ENCODE assay signal across 28 cellular contexts in the genomic region with DNA sequence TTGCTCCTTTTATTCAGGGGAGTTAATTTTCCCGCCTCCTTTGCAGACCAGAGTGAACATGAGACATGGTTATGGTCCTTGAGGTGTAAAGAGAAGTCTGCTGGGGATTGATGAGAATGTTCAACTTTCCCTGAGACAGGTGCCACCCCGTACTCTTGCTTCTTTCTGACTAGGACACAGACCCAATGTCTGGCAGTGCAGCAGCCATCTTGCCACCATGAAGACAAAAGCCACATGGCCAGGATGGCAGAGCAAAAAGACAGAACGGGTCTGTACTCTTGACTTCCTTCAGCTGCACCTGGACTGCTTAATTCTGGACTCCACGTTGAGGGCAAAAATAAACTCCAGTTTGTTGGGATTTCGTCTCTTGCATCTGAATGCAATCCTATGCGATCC. TPM values are rescaled to one million over a fixed set of nuclear protein-coding genes. Genes with fewer than 3 reads are reported as not detected.
DNase-seq lines count a peak whose midpoint lies in the region; ATAC-seq, FAIRE-seq and TF ChIP-seq lines count a peak whose summit lies in the region.
"Had no signal": no experiment of that assay in that cellular context is flagged by ENCODE, and none has a peak within 500 bp of the region (broad histone marks: within the 10 kb centered on the region; RNA-seq: fewer than 3 reads in every experiment).

No MANE protein-coding gene starts in this region.

- no peak for TF ChIP-seq RAD21 in H1 (IDR thresholded peaks at IDR 0.05 in 1 of 2, conservative IDR thresholded peaks at IDR 0.05 in 1 of 2; ENCODE audit: low read depth in 2 of 2, low read length in 2 of 2)

- no peak overlapping the region for H3K4me3 Mint-ChIP-seq in type B pancreatic cell
- H3K4me3 Mint-ChIP-seq: CD14-positive monocyte had no signal

- no peaks in the 10 kb centered on the region for H3K9me3 Mint-ChIP-seq in type B pancreatic cell

- no peak overlapping the region for H4K5ac ChIP-seq in H1 (ENCODE audit: insufficient read length, low read depth, low read length)

- no TSS peak for BruUV-seq in OCI-LY7 (replicated peaks; lab: Mats Ljungman, UMichigan)

- no peaks in the 10 kb centered on the region for H3K9me3 ChIP-seq in OCI-LY7 (ENCODE audit: low read length)
- H3K9me3 ChIP-seq in H1 (ENCODE audit: insufficient read depth in 2 of 2, low read depth in 1 of 2, low read length in 1 of 2) = no peaks in the 10 kb centered on the region
- H3K9me3 ChIP-seq: A549, Peyer's patch, SK-N-SH had no signal

- H3K18ac ChIP-seq in H1 (ENCODE audit: extremely low read depth, low read length) = no peak overlapping the region

- no peaks in the 10 kb centered on the region for H3K79me2 ChIP-seq in OCI-LY7 (ENCODE audit: insufficient read depth, low read depth, low read length)
- H3K79me2 ChIP-seq in H1 (ENCODE audit: control insufficient read depth in 1 of 2, insufficient read depth in 2 of 2, low read length in 2 of 2) = no peaks in the 10 kb centered on the region

- 87% methylated on average over 6 of the region's 6 CpGs; no CpG with 5 or more reads in 1 of the 2 experiments for WGBS in H1 (ENCODE audit: extremely low coverage in 1 of 2, insufficient coverage in 1 of 2, insufficient read length in 1 of 2, insufficient replicate concordance in 2 of 2, low coverage in 1 of 2, low lambda C conversion rate in 2 of 2, missing lambda C conversion rate in 1 of 2), 2 experiments

- H3K4me1 ChIP-seq in OCI-LY7 (ENCODE audit: insufficient read depth, low read length, poor library complexity, severe bottlenecking) (peaks cover 50% of the 10 kb centered on the region), H1 (replicated peaks in 1 of 4; ENCODE audit: control insufficient read depth in 3 of 4, insufficient read depth in 4 of 4, low read length in 3 of 4) (no peaks in the 10 kb centered on the region; a peak in 2 of 7 replicates)
- H3K4me1 ChIP-seq: A549 had no signal

- no peak overlapping the region for H3K56ac ChIP-seq in H1 (replicated peaks; ENCODE audit: insufficient read length, low read depth, low read length)

- peaks cover 0 to 8% (median 3%) of the 10 kb centered on the region in 4 experiments; a peak in 4 of 7 replicates for H3K27me3 ChIP-seq in H1 (replicated peaks in 1 of 4; ENCODE audit: control insufficient read depth in 3 of 4, extremely low read depth in 1 of 4, insufficient read depth in 3 of 4, low read length in 3 of 4)
- H3K27me3 ChIP-seq: Peyer's patch had no signal

- intact Hi-C loops in OCI-LY7 (cut with micrococcal nuclease; ENCODE audit: unreplicated experiment) (loop anchor here (5.0 kb wide), 2 partner anchors 37 to 238 kb away; no protein-coding TSS in a partner anchor), Right ventricle myocardium superior (cut with DNase I) (no loop called here)

- peak; percentile 13 for DNase-seq in OCI-LY7 (ENCODE audit: low spot score)
- no peak for DNase-seq in H1 (ENCODE audit: low read depth in 1 of 2, low spot score in 2 of 2)
- peak; percentile 34 for DNase-seq in type B pancreatic cell (ENCODE audit: extremely low spot score, unreplicated experiment)
- DNase-seq in COLO829 (ENCODE audit: low spot score) = no peak
- no peak for DNase-seq in Right ventricle myocardium superior
- DNase-seq: Calu3; CD8-positive, alpha-beta memory T cell; GF-D8; GM23248; HCEC 1CT; IMR-90; MM.1S; NCI-H1048; NCI-H1417 treated with DMSO at 0.1 percent for 48 hours; NCI-H1694 treated with DMSO at 0.1 percent for 48 hours; NCI-H2081 treated with DMSO at 0.1 percent for 48 hours; NCI-H226; NCI-H510A; SIG-M5; SK-N-SH; SW 1271 had no signal

- TF ChIP-seq CTCF in C4-2B (conservative IDR thresholded peaks at IDR 0.05) (no peak), OCI-LY7 (conservative IDR thresholded peaks at IDR 0.05; ENCODE audit: low read length) (no peak), H1 (IDR thresholded peaks at IDR 0.05; ENCODE audit: control extremely low read depth in 1 of 3, insufficient read depth in 1 of 3, low read depth in 1 of 3, low read length in 3 of 3) (no peak), type B pancreatic cell (conservative IDR thresholded peaks at IDR 0.05) (no peak)

- POLR2A ChIA-PET in OCI-LY7 (lab: Charles Lee) (interaction anchor here (0.6 to 0.7 kb wide), 3 partner anchors 232 to 1184 kb away, joined by 3 to 4 read pairs (median 4); no protein-coding TSS in a partner anchor), H1 (lab: Charles Lee; ENCODE audit: partially characterized antibody) (interaction anchor here (1.2 kb wide), 1 partner anchor 17 kb away, joined by 3 read pairs; no protein-coding TSS in a partner anchor)

- no peak for TF ChIP-seq POLR2A in H1 (IDR thresholded peaks at IDR 0.05; ENCODE audit: control extremely low read depth in 1 of 2, low read depth in 2 of 2, low read length in 2 of 2)

- no peak overlapping the region for H3K9ac ChIP-seq in H1 (replicated peaks in 1 of 4; ENCODE audit: extremely low read depth in 1 of 4, low read depth in 3 of 4, low read length in 3 of 4)
- H3K9ac ChIP-seq: GM23248, KMS-11, SK-N-SH had no signal

- no peak overlapping the region for H2BK20ac ChIP-seq in H1 (ENCODE audit: low read length)

- CTCF ChIA-PET in OCI-LY7 (lab: Charles Lee; ENCODE audit: unreplicated experiment) = no interaction called here
- CTCF ChIA-PET in H1 (lab: Charles Lee; ENCODE audit: partially characterized antibody) = interaction anchor here (0.6 to 50.4 kb wide), 4 partner anchors 27 to 219 kb away, joined by 3 to 984 read pairs (median 4); no protein-coding TSS in a partner anchor

- no peaks in the 10 kb centered on the region for H3K4me1 Mint-ChIP-seq in type B pancreatic cell (ENCODE audit: unreplicated experiment)
- H3K4me1 Mint-ChIP-seq: CD14-positive monocyte; CD8-positive, alpha-beta memory T cell had no signal

- H2AFZ ChIP-seq in OCI-LY7 (ENCODE audit: low read length) = peak overlapping the region; percentile 66
- no peak overlapping the region for H2AFZ ChIP-seq in H1 (ENCODE audit: low read length)
- H2AFZ ChIP-seq: GM23248 had no signal

- H3K4ac ChIP-seq in H1 (replicated peaks; ENCODE audit: insufficient read length, low read depth, low read length) = no peak overlapping the region

- H3K27ac Mint-ChIP-seq in type B pancreatic cell = peak overlapping the region; percentile 47
- H3K27ac Mint-ChIP-seq: CD14-positive monocyte; CD8-positive, alpha-beta memory T cell had no signal

- no peak for TF ChIP-seq EP300 in H1 (IDR thresholded peaks at IDR 0.05; ENCODE audit: borderline replicate concordance in 1 of 2, low read depth in 2 of 2, low read length in 2 of 2)

- H4K20me1 ChIP-seq in OCI-LY7 (ENCODE audit: insufficient read depth, low read length) (no peaks in the 10 kb centered on the region), H1 (replicated peaks in 1 of 2; ENCODE audit: control insufficient read depth in 1 of 2, insufficient read depth in 2 of 2, low read length in 2 of 2) (no peaks in the 10 kb centered on the region)

- H3K23me2 ChIP-seq in H1 (ENCODE audit: low read depth, low read length) = no peaks in the 10 kb centered on the region; the same call in 1 of the 2 replicates

- no peak overlapping the region for H2BK15ac ChIP-seq in H1 (ENCODE audit: low read length)

- H2BK12ac ChIP-seq in H1 (ENCODE audit: low read depth, low read length) = no peak overlapping the region

- H3K27me3 Mint-ChIP-seq in type B pancreatic cell = peaks cover 60% of the 10 kb centered on the region

- no peak for FAIRE-seq in H1 (lab: Jason Lieb, UNC)
- FAIRE-seq: A549, GM12891 had no signal

- H3K36me3 Mint-ChIP-seq in type B pancreatic cell = no peaks in the 10 kb centered on the region
- H3K36me3 Mint-ChIP-seq: CD14-positive monocyte had no signal

- no peak overlapping the region for H3K14ac ChIP-seq in H1 (ENCODE audit: insufficient read length)

- no peaks in the 10 kb centered on the region for H3K79me1 ChIP-seq in H1 (ENCODE audit: low read depth, low read length)

- H3K9me2 ChIP-seq in OCI-LY7 (ENCODE audit: insufficient read depth, low read length) = no peaks in the 10 kb centered on the region
- H3K9me2 ChIP-seq: SK-N-SH had no signal

- no peak overlapping the region for H2BK120ac ChIP-seq in H1 (replicated peaks; ENCODE audit: low read depth, low read length)

- H3K36me3 ChIP-seq in OCI-LY7 (ENCODE audit: insufficient read depth, low read length) = no peaks in the 10 kb centered on the region
- no peaks in the 10 kb centered on the region for H3K36me3 ChIP-seq in H1 (ENCODE audit: control insufficient read depth in 2 of 4, insufficient read depth in 4 of 4, low read length in 3 of 4)
- H3K36me3 ChIP-seq: Peyer's patch had no signal

- no peak overlapping the region for H4K91ac ChIP-seq in H1 (replicated peaks; ENCODE audit: insufficient read length, low read length)

- no peak overlapping the region for H2AK5ac ChIP-seq in H1 (ENCODE audit: low read depth, low read length)

- no peak overlapping the region for H3K4me3 ChIP-seq in OCI-LY7 (ENCODE audit: low read depth, low read length, poor library complexity, severe bottlenecking)
- no peak overlapping the region for H3K4me3 ChIP-seq in H1 (ENCODE audit: extremely low read depth in 1 of 4, insufficient read depth in 2 of 4, low read depth in 3 of 4, low read length in 4 of 4)
- H3K4me3 ChIP-seq: A549, GM23248, Peyer's patch had no signal

- H3K27ac ChIP-seq in C4-2B (peak overlapping the region; percentile 75; the same call in 1 of the 2 replicates), OCI-LY7 (ENCODE audit: low read depth, low read length, poor library complexity, severe bottlenecking) (peak overlapping the region; percentile 46), H1 (ENCODE audit: low read depth, low read length) (no peak overlapping the region)
- H3K27ac ChIP-seq: A549, GM23248, KMS-11, Peyer's patch had no signal

- H3K23ac ChIP-seq in H1 (ENCODE audit: insufficient read length) = no peak overlapping the region

- H3K4me2 ChIP-seq in OCI-LY7 (ENCODE audit: low read length) (peak overlapping the region; percentile 67), H1 (ENCODE audit: insufficient read depth in 1 of 2, low read depth in 2 of 2, low read length in 2 of 2) (no peak overlapping the region)
- H3K4me2 ChIP-seq: A549, KMS-11, SK-N-SH had no signal

- H4K8ac ChIP-seq in H1 (ENCODE audit: extremely low read depth, insufficient read depth, low read length) = no peak overlapping the region

- H2BK5ac ChIP-seq in H1 (ENCODE audit: low read depth, low read length) = no peak overlapping the region

- ATAC-seq in HG03520 (IDR thresholded peaks at IDR 0.05; ENCODE audit: unreplicated experiment) (no peak), Right ventricle myocardium superior (ENCODE audit: poor library complexity) (no peak)
- ATAC-seq: A549 had no signal

RNA-seq across cellular contexts. Expression of a gene that starts 54.1 kb away (rescaled TPM):
- total RNA-seq in OCI-LY7 (2014; rRNA removed; shearing (Covaris generic)) = 2.6 and 3.5 TPM in 2 replicates
- total RNA-seq in OCI-LY7 (2022) (0.59 and 0.91 TPM in 2 replicates), type B pancreatic cell (ENCODE audit: low replicate concordance) (0.38 and 0.94 TPM in 2 replicates), Right ventricle myocardium superior (not detected)
- 18.9 and 19.1 TPM in 2 replicates for total RNA-seq in H1 (2021; fragmentation: NEBNext Ultra II Directional; extraction: Animal tissue kit (Norgen Biotek cat#: 25700))
- polyA plus RNA-seq in H1 (2011; rRNA removed) = 3.9 and 8.5 TPM in 2 replicates
- 6.8 TPM for polyA plus RNA-seq in H1 (2011; cell fraction: cytosol; rRNA removed)
- 15.3 TPM for polyA plus RNA-seq in H1 (2011; cell fraction: nucleus; rRNA removed)
- polyA plus RNA-seq in H1 (2012, experiment 1 of 2) = 7.8 to 11.5 TPM (median 10.0 TPM) in 4 replicates
- polyA plus RNA-seq in H1 (2012, experiment 2 of 2) = 8.7 TPM
- polyA plus RNA-seq in H1 (2013, experiment 1 of 2) = 17.9 TPM
- polyA plus RNA-seq in H1 (2013, experiment 2 of 2) = 18.2 TPM
- polyA minus RNA-seq in H1 (2011; rRNA and poly(A)+ RNA removed) = 9.1 and 9.2 TPM in 2 replicates
- polyA minus RNA-seq in H1 (2011; cell fraction: cytosol; rRNA and poly(A)+ RNA removed) = 11.3 TPM
- 21.2 TPM for polyA minus RNA-seq in H1 (2011; cell fraction: nucleus; rRNA and poly(A)+ RNA removed)
- total RNA-seq: CD8-positive, alpha-beta memory T cell; GM23248; IMR-90 had no signal
- polyA plus RNA-seq: CD14-positive monocyte; CD8-positive, alpha-beta memory T cell; GM23248; IMR-90; SK-N-SH had no signal

Comparison
In these comparisons a context has a peak if more than half of its experiments do, and no peak if none do; other contexts are left out.
1. DNase-seq: peak in OCI-LY7 (single experiment) and type B pancreatic cell (single experiment); none in H1 (0 of 2), COLO829 (single experiment) and Right ventricle myocardium superior (single experiment).